In genomic region chr17:9478889-9479288, GRCh38 we compare ENCODE assay signal across 35 cellular contexts.
"Had no signal": no experiment of that assay in that cellular context is flagged by ENCODE, and none has a peak within 500 bp of the region (broad histone marks: within the 10 kb centered on the region; RNA-seq: fewer than 3 reads in every experiment).

No MANE protein-coding gene starts in this region.

- H3K27me3 ChIP-seq: MG63 had no signal

- H3K4me3 ChIP-seq: MG63 had no signal

- DNase-seq: Karpas-422, Kasumi-1, MG63, MM.1S, MV-4-11, NCI-H1048, NCI-H1092, NCI-H1092 treated with DMSO at 0.1 percent for 48 hours, NCI-H1105, NCI-H1105 treated with DMSO at 0.1 percent for 48 hours, NCI-H1417, NCI-H1417 treated with DMSO at 0.1 percent for 48 hours, NCI-H1436, NCI-H1436 treated with DMSO at 0.1 percent for 48 hours, NCI-H146, NCI-H1694, NCI-H1694 treated with DMSO at 0.1 percent for 48 hours, NCI-H187, NCI-H187 treated with DMSO at 0.1 percent for 48 hours, NCI-H1930, NCI-H2029, NCI-H2029 treated with DMSO at 0.1 percent for 48 hours, NCI-H2081, NCI-H2081 treated with DMSO at 0.1 percent for 48 hours, NCI-H2107, NCI-H2171, NCI-H2171 treated with DMSO at 0.1 percent for 48 hours, NCI-H2227 treated with DMSO at 0.1 percent for 48 hours, NCI-H226, NCI-H345, NCI-H446, NCI-H446 treated with DMSO at 0.1 percent for 48 hours, NCI-H510A, NCI-H510A treated with DMSO at 0.1 percent for 48 hours, NCI-H524 had no signal

- H3K36me3 ChIP-seq: MG63 had no signal

- H3K9me3 ChIP-seq: MG63 had no signal
